Comparison of ENCODE assay signal across 14 cellular contexts in genomic region chr10:11338160-11338844, GRCh38.
A peak's percentile ranks its signal among the peaks of the same experiment; 100 is the strongest.
DNase-seq lines count a peak whose midpoint lies in the region; ATAC-seq and TF ChIP-seq lines count a peak whose summit lies in the region.
"Had no signal": no experiment of that assay in that cellular context is flagged by ENCODE, and none has a peak within 500 bp of the region (broad histone marks: within the 10 kb centered on the region; RNA-seq: fewer than 3 reads in every experiment).

No MANE protein-coding gene starts in this region.

- peak overlapping the region; percentile 60 for H3K27ac Mint-ChIP-seq in stimulated activated naive CD8-positive, alpha-beta T cell treated with anti-CD3 and anti-CD28 coated beads, Interleukin-15, Interleukin-2, amounts not matched to agents 100 ng/mL and 50 ng/mL, for 24 hours

- no peaks in the 10 kb centered on the region for H3K4me1 ChIP-seq in mucosa of descending colon (ENCODE audit: low read depth)
- H3K4me1 ChIP-seq: gastroesophageal sphincter had no signal

- no peak for TF ChIP-seq CTCF in mucosa of descending colon (IDR thresholded peaks at IDR 0.05)

- intact Hi-C loops in mucosa of descending colon (cut with DNase I, micrococcal nuclease) = no loop called here

- H3K4me3 ChIP-seq in mucosa of descending colon = no peak overlapping the region
- H3K4me3 ChIP-seq: gastroesophageal sphincter had no signal

- DNase-seq in stimulated activated naive CD8-positive, alpha-beta T cell treated with anti-CD3 and anti-CD28 coated beads, Interleukin-15, Interleukin-2, amounts not matched to agents 100 U/mL and 50 U/mL, for 24 hours = no peak
- DNase-seq in activated CD8-positive, alpha-beta memory T cell treated with anti-CD3 and anti-CD28 coated beads, Interleukin-2, amount 50 U/mL, for 48 hours = peak; percentile 51
- DNase-seq in mucosa of descending colon (no peak), ecto neural progenitor cell (ENCODE audit: low spot score) (no peak)
- DNase-seq: activated CD4-positive, alpha-beta T cell treated with anti-CD3 and anti-CD28 coated beads for 1 hour; GOT3; left colon; midbrain; NCI-H526; stimulated activated CD4-positive, alpha-beta T cell treated with anti-CD3 and anti-CD28 coated beads, Interleukin-12 subunit alpha, Interleukin-12 subunit beta, amount 100 ng/mL, for 4 hours had no signal

- peaks cover 21% of the 10 kb centered on the region for H3K4me1 Mint-ChIP-seq in stimulated activated naive CD8-positive, alpha-beta T cell treated with anti-CD3 and anti-CD28 coated beads, Interleukin-15, Interleukin-2, amounts not matched to agents 100 ng/mL and 50 ng/mL, for 24 hours (ENCODE audit: low read depth)

- no peaks in the 10 kb centered on the region for H3K27me3 Mint-ChIP-seq in stimulated activated naive CD8-positive, alpha-beta T cell treated with anti-CD3 and anti-CD28 coated beads, Interleukin-15, Interleukin-2, amounts not matched to agents 100 ng/mL and 50 ng/mL, for 24 hours

- no peaks in the 10 kb centered on the region for H3K9me3 Mint-ChIP-seq in stimulated activated naive CD8-positive, alpha-beta T cell treated with anti-CD3 and anti-CD28 coated beads, Interleukin-15, Interleukin-2, amounts not matched to agents 100 ng/mL and 50 ng/mL, for 24 hours

- no peak for ATAC-seq in stimulated activated naive CD8-positive, alpha-beta T cell treated with anti-CD3 and anti-CD28 coated beads, Interleukin-15, Interleukin-2, amounts not matched to agents 100 U/mL and 50 U/mL, for 24 hours
- ATAC-seq in mucosa of descending colon = peak; percentile 7
- no peak for ATAC-seq in HG03025 (IDR thresholded peaks at IDR 0.05; ENCODE audit: low FRiP score, unreplicated experiment)
- ATAC-seq in HG03039 (IDR thresholded peaks at IDR 0.05; ENCODE audit: unreplicated experiment) = no peak
- ATAC-seq: gastroesophageal sphincter had no signal

- no peaks in the 10 kb centered on the region for H3K9me3 ChIP-seq in mucosa of descending colon
- H3K9me3 ChIP-seq: gastroesophageal sphincter had no signal

- H3K36me3 ChIP-seq in mucosa of descending colon (ENCODE audit: low read depth) = no peaks in the 10 kb centered on the region

- peaks cover 23% of the 10 kb centered on the region for H3K36me3 Mint-ChIP-seq in stimulated activated naive CD8-positive, alpha-beta T cell treated with anti-CD3 and anti-CD28 coated beads, Interleukin-15, Interleukin-2, amounts not matched to agents 100 ng/mL and 50 ng/mL, for 24 hours (ENCODE audit: low read depth)

- H3K4me3 Mint-ChIP-seq in stimulated activated naive CD8-positive, alpha-beta T cell treated with anti-CD3 and anti-CD28 coated beads, Interleukin-15, Interleukin-2, amounts not matched to agents 100 ng/mL and 50 ng/mL, for 24 hours = no peak overlapping the region
